ENCODE assay signal across 13 cellular contexts in the genomic region with DNA sequence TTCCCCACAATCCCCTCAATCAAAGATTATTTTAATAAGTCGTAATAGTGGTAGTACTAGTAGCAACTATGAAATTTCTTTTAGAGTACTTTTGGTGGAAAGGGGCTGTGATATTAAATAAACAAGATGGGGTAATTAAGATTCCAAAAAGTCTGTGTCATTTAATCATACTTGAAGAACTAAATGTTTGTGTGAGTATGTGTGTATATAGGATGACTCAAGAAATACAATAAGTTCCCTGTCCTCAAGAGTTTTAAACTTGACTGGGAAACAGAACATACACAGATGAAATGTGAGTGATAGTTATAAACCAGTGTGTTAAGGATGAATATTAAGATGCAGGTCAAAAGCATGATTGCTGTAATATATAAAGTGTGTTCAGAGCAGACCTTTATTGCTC. TPM values are rescaled to one million over a fixed set of nuclear protein-coding genes. Genes with fewer than 3 reads are reported as not detected.
DNase-seq lines count a peak whose midpoint lies in the region; ATAC-seq, FAIRE-seq and TF ChIP-seq lines count a peak whose summit lies in the region.
"Had no signal": no experiment of that assay in that cellular context is flagged by ENCODE, and none has a peak within 500 bp of the region (broad histone marks: within the 10 kb centered on the region; RNA-seq: fewer than 3 reads in every experiment).

No MANE protein-coding gene starts in this region.

- H3K9ac ChIP-seq in astrocyte (ENCODE audit: low read length) (no peak overlapping the region), liver (ENCODE audit: low read depth in 1 of 2, low read length in 2 of 2) (peak overlapping the region; percentile 20 to 82)
- H3K9ac ChIP-seq: KMS-11 had no signal

- no peak overlapping the region for H3K27ac Mint-ChIP-seq in activated T-cell treated with anti-CD3 and anti-CD28 coated beads, Interleukin-2, amount 50 U/mL, for 72 hours
- no peak overlapping the region for H3K27ac Mint-ChIP-seq in astrocyte (ENCODE audit: unreplicated experiment)
- H3K27ac Mint-ChIP-seq: activated CD4-positive, alpha-beta T cell treated with anti-CD3 and anti-CD28 coated beads, Interleukin-2, amount 10 ng/mL, durations not matched to agents 24 days and 14 days; B cell; stimulated activated naive CD8-positive, alpha-beta T cell treated with anti-CD3 and anti-CD28 coated beads, Interleukin-15, amount 100 ng/mL, for 72 hours had no signal

- peaks cover 3 to 5% of the 10 kb centered on the region in 2 donors for H3K36me3 Mint-ChIP-seq in activated T-cell treated with anti-CD3 and anti-CD28 coated beads, Interleukin-2, amount 50 U/mL, for 72 hours (ENCODE audit: insufficient read depth in 2 of 2)
- H3K36me3 Mint-ChIP-seq in astrocyte (ENCODE audit: low read depth, unreplicated experiment): peaks cover 14% of the 10 kb centered on the region

- no peaks in the 10 kb centered on the region for H3K36me3 ChIP-seq in astrocyte (ENCODE audit: insufficient read depth, low read length)
- H3K36me3 ChIP-seq in liver (ENCODE audit: control insufficient read depth in 4 of 4, insufficient read depth in 3 of 4, low read depth in 1 of 4, low read length in 3 of 4): peaks cover 0 to 9% (median 6%) of the 10 kb centered on the region in 4 donors
- H3K36me3 ChIP-seq in vagina: peaks cover 0 to 14% of the 10 kb centered on the region in 2 donors

- H3K4me1 ChIP-seq in astrocyte (ENCODE audit: insufficient read depth, low read length): peaks cover 21% of the 10 kb centered on the region
- H3K4me1 ChIP-seq in liver (ENCODE audit: control insufficient read depth in 4 of 4, insufficient read depth in 4 of 4, low read length in 3 of 4): peaks cover 7 to 67% (median 43%) of the 10 kb centered on the region in 4 donors
- H3K4me1 ChIP-seq in vagina: peaks cover 69% of the 10 kb centered on the region

- WGBS in liver: 43% methylated on average over 1 of the region's 1 CpG

- no peaks in the 10 kb centered on the region for H3K27me3 Mint-ChIP-seq in activated T-cell treated with anti-CD3 and anti-CD28 coated beads, Interleukin-2, amount 50 U/mL, for 72 hours (ENCODE audit: low read depth)
- no peaks in the 10 kb centered on the region for H3K27me3 Mint-ChIP-seq in astrocyte (ENCODE audit: low read depth, unreplicated experiment)
- H3K27me3 Mint-ChIP-seq: activated CD4-positive, alpha-beta T cell treated with anti-CD3 and anti-CD28 coated beads, Interleukin-2, amount 10 ng/mL, durations not matched to agents 24 days and 14 days; B cell; stimulated activated naive CD8-positive, alpha-beta T cell treated with anti-CD3 and anti-CD28 coated beads, Interleukin-15, amount 100 ng/mL, for 72 hours had no signal

- no peaks in the 10 kb centered on the region for H3K27me3 ChIP-seq in astrocyte (ENCODE audit: insufficient read depth, low read length)
- H3K27me3 ChIP-seq in liver (ENCODE audit: control insufficient read depth in 4 of 4, insufficient read depth in 4 of 4, low read length in 3 of 4): no peaks in the 10 kb centered on the region
- no peaks in the 10 kb centered on the region for H3K27me3 ChIP-seq in vagina

- H3K27ac ChIP-seq in astrocyte (ENCODE audit: low read depth, low read length) (no peak overlapping the region), liver (ENCODE audit: low read depth in 1 of 2, low read length in 2 of 2) (peak overlapping the region; percentile 3 to 98), vagina (no peak overlapping the region)
- H3K27ac ChIP-seq: KMS-11 had no signal

- H2AFZ ChIP-seq in astrocyte (ENCODE audit: low read depth, low read length): no peak overlapping the region

- intact Hi-C loops in vagina (cut with DNase I): loop anchor here (10.0 kb wide), 1 partner anchor 114 kb away; no protein-coding TSS in a partner anchor

- no peaks in the 10 kb centered on the region for H4K20me1 ChIP-seq in astrocyte (ENCODE audit: insufficient read depth, low read length)

- H3K9me3 ChIP-seq in astrocyte (ENCODE audit: insufficient read depth, low read depth, low read length) (peaks cover 3% of the 10 kb centered on the region), liver (ENCODE audit: control insufficient read depth in 4 of 4, low read length in 3 of 4) (no peaks in the 10 kb centered on the region), vagina (no peaks in the 10 kb centered on the region)

- no peak for DNase-seq in activated T-cell treated with anti-CD3 and anti-CD28 coated beads, Interleukin-2, amount 50 U/mL, for 72 hours
- DNase-seq in activated T-cell treated with anti-CD3 and anti-CD28 coated beads for 4 hours (no peak), astrocyte (ENCODE audit: low read depth) (peak; percentile 42), vagina (ENCODE audit: extremely low spot score in 2 of 2) (no peak)
- DNase-seq: activated CD4-positive, alpha-beta T cell treated with anti-CD3 and anti-CD28 coated beads, Interleukin-2, amount 10 ng/mL, durations not matched to agents 24 days and 14 days; stimulated activated naive CD8-positive, alpha-beta T cell treated with anti-CD3 and anti-CD28 coated beads, Interleukin-15, amount 100 ng/mL, for 72 hours had no signal

- H3K79me2 ChIP-seq in astrocyte (ENCODE audit: insufficient read depth, low read length): no peaks in the 10 kb centered on the region

- peaks cover 40% of the 10 kb centered on the region for H3K4me1 Mint-ChIP-seq in activated T-cell treated with anti-CD3 and anti-CD28 coated beads, Interleukin-2, amount 50 U/mL, for 72 hours (ENCODE audit: low read depth)
- H3K4me1 Mint-ChIP-seq in astrocyte (ENCODE audit: low read depth, unreplicated experiment): peaks cover 23% of the 10 kb centered on the region

- peak overlapping the region; percentile 40 to 95 for H3K4me3 Mint-ChIP-seq in activated T-cell treated with anti-CD3 and anti-CD28 coated beads, Interleukin-2, amount 50 U/mL, for 72 hours
- no peak overlapping the region for H3K4me3 Mint-ChIP-seq in astrocyte (ENCODE audit: unreplicated experiment)

- H3K4me3 ChIP-seq in astrocyte (ENCODE audit: insufficient read depth, low read depth, low read length) (no peak overlapping the region), liver (ENCODE audit: low read depth in 1 of 3, low read length in 3 of 3) (peak overlapping the region in 2 of 3 donors; percentile 77 to 81), vagina (peak overlapping the region; percentile 74 to 90)

- TF ChIP-seq RAD21 in liver (IDR thresholded peaks at IDR 0.05): no peak

- H3K4me2 ChIP-seq in astrocyte (ENCODE audit: low read length): no peak overlapping the region

- no peak for FAIRE-seq in astrocyte (lab: Jason Lieb, UNC)
- FAIRE-seq: colon had no signal

- no peaks in the 10 kb centered on the region for H3K9me3 Mint-ChIP-seq in activated T-cell treated with anti-CD3 and anti-CD28 coated beads, Interleukin-2, amount 50 U/mL, for 72 hours
- peaks cover 2% of the 10 kb centered on the region for H3K9me3 Mint-ChIP-seq in astrocyte (ENCODE audit: unreplicated experiment)
- H3K9me3 Mint-ChIP-seq: stimulated activated naive CD8-positive, alpha-beta T cell treated with anti-CD3 and anti-CD28 coated beads, Interleukin-15, amount 100 ng/mL, for 72 hours had no signal

- ATAC-seq in activated T-cell treated with anti-CD3 and anti-CD28 coated beads, Interleukin-2, amount 50 U/mL, for 72 hours (replicated peaks in 1 of 2): no peak
- ATAC-seq in HG02973 (IDR thresholded peaks at IDR 0.05; ENCODE audit: unreplicated experiment) (no peak), GM19397 (IDR thresholded peaks at IDR 0.05; ENCODE audit: unreplicated experiment) (no peak), HG02759 (IDR thresholded peaks at IDR 0.05; ENCODE audit: unreplicated experiment) (no peak)
- ATAC-seq: stimulated activated naive CD8-positive, alpha-beta T cell treated with anti-CD3 and anti-CD28 coated beads, Interleukin-15, amount 100 ng/mL, for 72 hours had no signal

- TF ChIP-seq POLR2A in vagina (IDR thresholded peaks at IDR 0.05): no peak

- no peak for TF ChIP-seq CTCF in astrocyte (IDR thresholded peaks at IDR 0.05; ENCODE audit: insufficient read depth, low read depth, low read length)
- TF ChIP-seq CTCF in liver (IDR thresholded peaks at IDR 0.05; ENCODE audit: low read depth, low read length, missing input control): no peak
- TF ChIP-seq CTCF in vagina (IDR thresholded peaks at IDR 0.05): no peak

TF ChIP-seq in liver, 16 proteins besides CTCF, POLR2A, EP300 and RAD21:
- TF ChIP-seq, protein P1, sequence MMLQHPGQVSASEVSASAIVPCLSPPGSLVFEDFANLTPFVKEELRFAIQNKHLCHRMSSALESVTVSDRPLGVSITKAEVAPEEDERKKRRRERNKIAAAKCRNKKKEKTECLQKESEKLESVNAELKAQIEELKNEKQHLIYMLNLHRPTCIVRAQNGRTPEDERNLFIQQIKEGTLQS (IDR thresholded peaks at IDR 0.05): no peak
TF ChIP-seq in liver: peak in this region for 0.

RNA-seq across cellular contexts. Expression of a gene that starts 2.3 kb away (rescaled TPM):
- total RNA-seq in activated T-cell treated with anti-CD3 and anti-CD28 coated beads, Interleukin-2, amount 50 U/mL, for 72 hours: 10 to 100 TPM; 19.7 to 25.1 TPM
- total RNA-seq in astrocyte (11.1 and 13.8 TPM in 2 replicates), liver (100 to 1,000 TPM in 1 of 2 donors, 10 to 100 TPM in 1; 80.6 to 165 TPM), vagina (268 TPM)
- polyA plus RNA-seq in liver: 10 to 100 TPM; 63.3 to 80.2 TPM

Comparison
In these comparisons a context has a peak if more than half of its experiments do, and no peak if none do; other contexts are left out.
1. H3K27ac ChIP-seq: peak in liver (2 of 2); none in astrocyte (single experiment) and vagina (single experiment).